In the genomic region with DNA sequence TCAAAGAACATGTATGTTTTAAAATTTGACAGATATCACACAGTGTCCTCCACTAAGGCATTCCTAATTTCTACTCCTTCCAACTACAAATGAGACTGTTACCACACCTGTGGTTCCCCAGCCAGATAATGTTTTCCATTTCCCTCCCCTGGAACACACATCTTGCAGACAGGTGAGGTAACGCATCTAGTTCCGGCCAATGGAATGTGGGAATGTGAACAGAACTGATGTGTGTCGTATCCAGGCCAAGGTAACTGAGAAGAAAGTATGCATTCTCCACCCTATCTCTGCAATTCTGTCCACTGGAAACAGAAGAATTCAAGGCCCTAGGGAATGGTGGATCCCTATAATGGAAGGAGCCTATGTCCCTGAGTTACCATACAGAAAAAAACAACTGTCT, we compare ENCODE assay signal across 37 cellular contexts. TPM values are rescaled to one million over a fixed set of nuclear protein-coding genes. Genes with fewer than 3 reads are reported as not detected.
"Had no signal": no experiment of that assay in that cellular context is flagged by ENCODE, and none has a peak within 500 bp of the region (broad histone marks: within the 10 kb centered on the region; RNA-seq: fewer than 3 reads in every experiment).

No MANE protein-coding gene starts in this region.

- H3K36me3 ChIP-seq: ascending aorta, cardiac muscle cell had no signal

- H3K4me1 Mint-ChIP-seq: activated CD4-positive, alpha-beta T cell treated with anti-CD3 and anti-CD28 coated beads, Interleukin-2, amount 10 ng/mL, durations not matched to agents 24 days and 14 days; activated naive CD4-positive, alpha-beta T cell treated with anti-CD3 and anti-CD28 coated beads, Interleukin-2, amount 10 ng/mL, durations not matched to agents 7 days and 5 days; activated naive CD4-positive, alpha-beta T cell treated with anti-CD3 and anti-CD28 coated beads, Interleukin-2, amount 50 U/mL, for 24 hours; activated naive CD8-positive, alpha-beta T cell treated with anti-CD3 and anti-CD28 coated beads, Interleukin-2, amount 10 ng/mL, durations not matched to agents 7 days and 5 days; brain; central memory CD8-positive, alpha-beta T cell had no signal

- H3K9me3 Mint-ChIP-seq: activated B cell treated with CpG ODN at 0.5 μM for 24 hours; activated CD4-positive, alpha-beta memory T cell treated with anti-CD3 and anti-CD28 coated beads for 36 hours; activated CD4-positive, alpha-beta T cell treated with anti-CD3 and anti-CD28 coated beads, Interleukin-2, amount 10 ng/mL, durations not matched to agents 24 days and 14 days; activated CD8-positive, alpha-beta T cell treated with anti-CD3 and anti-CD28 coated beads for 36 hours; activated naive CD4-positive, alpha-beta T cell treated with anti-CD3 and anti-CD28 coated beads, Interleukin-2, amount 10 ng/mL, durations not matched to agents 7 days and 5 days; activated naive CD4-positive, alpha-beta T cell treated with anti-CD3 and anti-CD28 coated beads, Interleukin-2, amount 50 U/mL, for 24 hours; activated naive CD8-positive, alpha-beta T cell treated with anti-CD3 and anti-CD28 coated beads, Interleukin-2, amount 10 ng/mL, durations not matched to agents 7 days and 5 days; activated naive CD8-positive, alpha-beta T cell treated with anti-CD3 and anti-CD28 coated beads, Interleukin-2, amount 50 U/mL, for 24 hours; activated T-cell treated with anti-CD3 and anti-CD28 coated beads, Interleukin-2, amount 50 U/mL, for 24 hours; activated T-helper 2 cell treated with anti-CD3 and anti-CD28 coated beads, Interferon-gamma antibody, Interleukin-2, Interleukin-4, amounts not matched to agents 10 μg/mL and 5 μg/mL and 100 μg/mL, durations not matched to agents 14 hours and 24 hours and 36 hours; central memory CD8-positive, alpha-beta T cell; T-helper 1 cell treated with Interleukin-12 subunit alpha and Interleukin-12 subunit beta and Interleukin-4 antibody, amounts not matched to agents 30 μg/mL and 1 μg/mL, for 36 hours; T-helper 2 cell treated with Interferon-gamma antibody and Interleukin-4, amounts not matched to agents 5 μg/mL and 100 μg/mL, for 36 hours had no signal

- H3K4me1 ChIP-seq: ascending aorta had no signal

- FAIRE-seq: bronchial epithelial cell, TTC549 had no signal

- H3K27me3 Mint-ChIP-seq: activated B cell treated with CpG ODN at 0.5 μM for 24 hours; activated CD4-positive, alpha-beta memory T cell treated with anti-CD3 and anti-CD28 coated beads for 36 hours; activated CD8-positive, alpha-beta T cell treated with anti-CD3 and anti-CD28 coated beads for 36 hours; activated naive CD4-positive, alpha-beta T cell treated with anti-CD3 and anti-CD28 coated beads, Interleukin-2, amount 50 U/mL, for 24 hours; activated naive CD8-positive, alpha-beta T cell; activated naive CD8-positive, alpha-beta T cell treated with anti-CD3 and anti-CD28 coated beads, Interleukin-2, amount 10 ng/mL, durations not matched to agents 7 days and 5 days; activated naive CD8-positive, alpha-beta T cell treated with anti-CD3 and anti-CD28 coated beads, Interleukin-2, amount 50 U/mL, for 24 hours; activated T-cell treated with anti-CD3 and anti-CD28 coated beads, Interleukin-2, amount 50 U/mL, for 24 hours; brain; central memory CD8-positive, alpha-beta T cell had no signal

- DNase-seq: activated B cell treated with CpG ODN at 0.5 μM for 24 hours; activated CD4-positive, alpha-beta memory T cell treated with anti-CD3 and anti-CD28 coated beads for 36 hours; activated CD4-positive, alpha-beta T cell treated with anti-CD3 and anti-CD28 coated beads for 4 hours; activated CD4-positive, alpha-beta T cell treated with anti-CD3 and anti-CD28 coated beads, Interleukin-2, amount 10 ng/mL, durations not matched to agents 24 days and 14 days; activated CD4-positive, alpha-beta T cell treated with anti-CD3 and anti-CD28 coated beads, Interleukin-2, amount 50 U/mL, for 1 hour; activated CD4-positive, alpha-beta T cell treated with anti-CD3 and anti-CD28 coated beads, Interleukin-2, amount 50 U/mL, for 4 hours; activated CD4-positive, CD25-positive, alpha-beta regulatory T cell treated with anti-CD3 and anti-CD28 coated beads, Interleukin-2, amount 50 U/mL, for 72 hours; activated CD8-positive, alpha-beta memory T cell treated with anti-CD3 and anti-CD28 coated beads, Interleukin-2, amount 50 U/mL, for 4 hours; activated CD8-positive, alpha-beta T cell treated with anti-CD3 and anti-CD28 coated beads for 36 hours; activated effector memory CD4-positive, alpha-beta T cell treated with Interleukin-2 at 50 U/mL for 16 hours; activated gamma-delta T cell; activated naive CD4-positive, alpha-beta T cell treated with anti-CD3 and anti-CD28 coated beads, Interleukin-2, amount 10 ng/mL, durations not matched to agents 7 days and 5 days; activated naive CD4-positive, alpha-beta T cell treated with Interleukin-2 at 50 U/mL for 16 hours; activated naive CD8-positive, alpha-beta T cell treated with anti-CD3 and anti-CD28 coated beads, Interleukin-2, amount 10 ng/mL, durations not matched to agents 7 days and 5 days; activated naive CD8-positive, alpha-beta T cell treated with anti-CD3 and anti-CD28 coated beads, Interleukin-2, amount 50 U/mL, for 24 hours; activated T-cell treated with anti-CD3 and anti-CD28 coated beads for 4 hours; activated T-cell treated with anti-CD3 and anti-CD28 coated beads, Interleukin-2, amount 50 U/mL, for 24 hours; activated T-cell treated with anti-CD3 and anti-CD28 coated beads, Interleukin-2, amount 50 U/mL, for 48 hours; amygdala; anterior cingulate cortex; caudate nucleus; cerebellar nuclear complex; T-helper 1 cell; T-helper 2 cell; T-helper 9 cell had no signal

- H3K4me3 ChIP-seq: ascending aorta, cardiac muscle cell had no signal

- H3K27ac Mint-ChIP-seq: activated B cell treated with CpG ODN at 0.5 μM for 24 hours; activated CD4-positive, alpha-beta memory T cell treated with anti-CD3 and anti-CD28 coated beads for 36 hours; activated CD4-positive, alpha-beta T cell treated with anti-CD3 and anti-CD28 coated beads, Interleukin-2, amount 10 ng/mL, durations not matched to agents 24 days and 14 days; activated CD8-positive, alpha-beta T cell treated with anti-CD3 and anti-CD28 coated beads for 36 hours; activated naive CD4-positive, alpha-beta T cell treated with anti-CD3 and anti-CD28 coated beads, Interleukin-2, amount 10 ng/mL, durations not matched to agents 7 days and 5 days; activated naive CD4-positive, alpha-beta T cell treated with anti-CD3 and anti-CD28 coated beads, Interleukin-2, amount 50 U/mL, for 24 hours; activated naive CD8-positive, alpha-beta T cell; activated naive CD8-positive, alpha-beta T cell treated with anti-CD3 and anti-CD28 coated beads, Interleukin-2, amount 10 ng/mL, durations not matched to agents 7 days and 5 days; activated naive CD8-positive, alpha-beta T cell treated with anti-CD3 and anti-CD28 coated beads, Interleukin-2, amount 50 U/mL, for 24 hours; activated T-cell treated with anti-CD3 and anti-CD28 coated beads, Interleukin-2, amount 50 U/mL, for 24 hours; activated T-helper 2 cell treated with anti-CD3 and anti-CD28 coated beads, Interferon-gamma antibody, Interleukin-2, Interleukin-4, amounts not matched to agents 10 μg/mL and 5 μg/mL and 100 μg/mL, durations not matched to agents 14 hours and 24 hours and 36 hours; brain; T-helper 1 cell treated with Interleukin-12 subunit alpha and Interleukin-12 subunit beta and Interleukin-4 antibody, amounts not matched to agents 30 μg/mL and 1 μg/mL, for 36 hours; T-helper 2 cell treated with Interferon-gamma antibody and Interleukin-4, amounts not matched to agents 5 μg/mL and 100 μg/mL, for 36 hours had no signal

- H3K27me3 ChIP-seq: ascending aorta, cardiac muscle cell had no signal

- H3K9me3 ChIP-seq: ascending aorta had no signal

- H3K27ac ChIP-seq: ascending aorta, cardiac muscle cell, VCaP had no signal

- H3K36me3 Mint-ChIP-seq: activated CD4-positive, alpha-beta memory T cell treated with anti-CD3 and anti-CD28 coated beads for 36 hours; activated naive CD4-positive, alpha-beta T cell treated with anti-CD3 and anti-CD28 coated beads, Interleukin-2, amount 10 ng/mL, durations not matched to agents 7 days and 5 days; activated naive CD4-positive, alpha-beta T cell treated with anti-CD3 and anti-CD28 coated beads, Interleukin-2, amount 50 U/mL, for 24 hours; activated naive CD8-positive, alpha-beta T cell treated with anti-CD3 and anti-CD28 coated beads, Interleukin-2, amount 10 ng/mL, durations not matched to agents 7 days and 5 days had no signal

- ATAC-seq: activated CD8-positive, alpha-beta T cell treated with anti-CD3 and anti-CD28 coated beads for 36 hours; activated naive CD8-positive, alpha-beta T cell treated with anti-CD3 and anti-CD28 coated beads, Interleukin-2, amount 50 U/mL, for 24 hours had no signal

- H3K4me3 Mint-ChIP-seq: activated B cell treated with CpG ODN at 0.5 μM for 24 hours; activated CD4-positive, alpha-beta memory T cell treated with anti-CD3 and anti-CD28 coated beads for 36 hours; activated CD4-positive, alpha-beta T cell treated with anti-CD3 and anti-CD28 coated beads, Interleukin-2, amount 10 ng/mL, durations not matched to agents 24 days and 14 days; activated CD8-positive, alpha-beta T cell treated with anti-CD3 and anti-CD28 coated beads for 36 hours; activated naive CD4-positive, alpha-beta T cell treated with anti-CD3 and anti-CD28 coated beads, Interleukin-2, amount 10 ng/mL, durations not matched to agents 7 days and 5 days; activated naive CD4-positive, alpha-beta T cell treated with anti-CD3 and anti-CD28 coated beads, Interleukin-2, amount 50 U/mL, for 24 hours; activated naive CD8-positive, alpha-beta T cell; activated naive CD8-positive, alpha-beta T cell treated with anti-CD3 and anti-CD28 coated beads, Interleukin-2, amount 10 ng/mL, durations not matched to agents 7 days and 5 days; activated naive CD8-positive, alpha-beta T cell treated with anti-CD3 and anti-CD28 coated beads, Interleukin-2, amount 50 U/mL, for 24 hours; activated T-cell treated with anti-CD3 and anti-CD28 coated beads, Interleukin-2, amount 50 U/mL, for 24 hours; brain; central memory CD8-positive, alpha-beta T cell; T-helper 1 cell treated with Interleukin-12 subunit alpha and Interleukin-12 subunit beta and Interleukin-4 antibody, amounts not matched to agents 30 μg/mL and 1 μg/mL, for 36 hours; T-helper 2 cell treated with Interferon-gamma antibody and Interleukin-4, amounts not matched to agents 5 μg/mL and 100 μg/mL, for 36 hours had no signal

RNA-seq across cellular contexts. Expression of a gene that starts 19.9 kb away (rescaled TPM):
- total RNA-seq: bronchial epithelial cell had no signal
